In the genomic region with DNA sequence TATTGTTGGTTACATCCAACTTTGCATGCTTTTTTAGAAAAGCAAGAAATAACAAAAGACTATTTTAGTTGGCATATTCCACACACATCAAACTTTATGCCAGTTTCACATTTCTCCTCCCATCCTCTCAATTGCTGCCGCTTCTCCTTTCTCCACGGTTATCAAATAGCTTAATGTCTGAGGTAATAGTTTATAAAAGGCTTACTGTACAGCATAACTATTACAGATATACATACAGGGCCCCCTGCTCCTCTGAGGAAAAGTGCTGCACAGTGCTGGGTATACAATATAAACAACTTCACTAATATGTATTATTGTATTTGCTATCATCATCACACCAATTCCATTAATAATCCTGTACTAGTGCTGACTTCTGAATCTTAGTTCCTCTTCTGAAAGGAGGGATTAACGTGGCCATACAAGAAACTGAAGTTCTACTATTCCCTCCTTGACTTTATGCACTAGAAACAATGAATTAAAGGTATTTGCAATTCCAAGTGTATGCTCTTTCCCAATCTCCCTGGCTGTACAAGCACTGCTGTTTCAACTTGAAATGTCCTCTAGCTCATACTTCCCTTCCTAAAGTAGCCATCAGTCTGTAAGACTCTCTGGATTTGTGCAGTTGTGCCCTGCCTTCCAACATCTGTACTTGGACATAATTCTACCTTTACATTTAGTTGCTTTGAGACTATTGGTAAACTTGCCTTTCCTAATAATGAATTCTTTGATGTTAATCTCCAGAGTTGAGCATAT, we compare ENCODE assay signal across 8 cellular contexts. TPM values are rescaled to one million over a fixed set of nuclear protein-coding genes. Genes with fewer than 3 reads are reported as not detected.
A peak's percentile ranks its signal among the peaks of the same experiment; 100 is the strongest.
DNase-seq lines count a peak whose midpoint lies in the region; ATAC-seq and TF ChIP-seq lines count a peak whose summit lies in the region.

No MANE protein-coding gene starts in this region.

- DNase-seq in GM12864 (ENCODE audit: low read depth) (no peak), OCI-M1 (lab: John Stamatoyannopoulos, UW) (peak; percentile 61), esophagus squamous epithelium (lab: John Stamatoyannopoulos, UW) (no peak), gastrocnemius medialis (no peak), CD14-positive monocyte (ENCODE audit: low spot score) (no peak), GM19238 (ENCODE audit: insufficient read length, low spot score) (no peak), Calu3 (no peak)

- H3K27ac Mint-ChIP-seq in CD14-positive monocyte (no peak overlapping the region), Calu3 (ENCODE audit: unreplicated experiment) (no peak overlapping the region)

- in situ Hi-C loops in gastrocnemius medialis (cut with MboI; ENCODE audit: low sequenced_read_pairs in 4 of 4): no loop called here

- H3K36me3 ChIP-seq in esophagus squamous epithelium (peaks cover 0 to 6% (median 0%) of the 10 kb centered on the region in 3 donors), gastrocnemius medialis (no peaks in the 10 kb centered on the region)

- TF ChIP-seq CTCF in GM12864 (IDR thresholded peaks at IDR 0.05; ENCODE audit: low read depth, low read length, missing control alignments) (no peak), esophagus squamous epithelium (IDR thresholded peaks at IDR 0.05) (no peak), gastrocnemius medialis (IDR thresholded peaks at IDR 0.05 in 4 of 5, conservative IDR thresholded peaks at IDR 0.05 in 1 of 5) (no peak), CD14-positive monocyte (IDR thresholded peaks at IDR 0.05) (no peak), Calu3 (IDR thresholded peaks at IDR 0.05; ENCODE audit: unreplicated experiment) (no peak)

- no peak overlapping the region for H3K4me3 Mint-ChIP-seq in CD14-positive monocyte
- H3K4me3 Mint-ChIP-seq in Calu3 (ENCODE audit: low read depth, unreplicated experiment): no peak overlapping the region

- TF ChIP-seq POLR2A in esophagus squamous epithelium (IDR thresholded peaks at IDR 0.05): no peak
- TF ChIP-seq POLR2A in gastrocnemius medialis (IDR thresholded peaks at IDR 0.05): no peak

- H3K4me3 ChIP-seq in GM12864 (ENCODE audit: low read depth, low read length) (peak overlapping the region; percentile 92), esophagus squamous epithelium (peak overlapping the region; percentile 64 to 97 (median 90)), gastrocnemius medialis (peak overlapping the region; percentile 87 to 95 (median 92))

- CTCF ChIA-PET in Calu3 (lab: Charles Lee): interaction anchor here (0.8 to 2.8 kb wide), 3 partner anchors 21 to 130 kb away, joined by 3 to 15 read pairs (median 3); no protein-coding TSS in a partner anchor

- no peak for ATAC-seq in gastrocnemius medialis
- no peak for ATAC-seq in GM21737 (IDR thresholded peaks at IDR 0.05; ENCODE audit: unreplicated experiment)

- no TSS peak for BruUV-seq in Calu3 (replicated peaks; lab: Mats Ljungman, UMichigan)

- no peaks in the 10 kb centered on the region for H3K27me3 ChIP-seq in esophagus squamous epithelium
- H3K27me3 ChIP-seq in gastrocnemius medialis: no peaks in the 10 kb centered on the region

- 3% methylated on average over 3 of the region's 3 CpGs for WGBS in esophagus squamous epithelium, 2 donors

- peaks cover 42% of the 10 kb centered on the region for H3K4me1 Mint-ChIP-seq in CD14-positive monocyte
- peaks cover 17% of the 10 kb centered on the region for H3K4me1 Mint-ChIP-seq in Calu3 (ENCODE audit: low read depth, unreplicated experiment)

- H3K9me3 Mint-ChIP-seq in CD14-positive monocyte (no peaks in the 10 kb centered on the region), Calu3 (ENCODE audit: low read depth, unreplicated experiment) (no peaks in the 10 kb centered on the region)

- H3K4me1 ChIP-seq in esophagus squamous epithelium: peaks cover 24 to 80% (median 35%) of the 10 kb centered on the region in 3 donors
- H3K4me1 ChIP-seq in gastrocnemius medialis: peaks cover 40 to 63% of the 10 kb centered on the region in 2 donors

- H3K36me3 Mint-ChIP-seq in CD14-positive monocyte: peaks cover 1 to 15% of the 10 kb centered on the region in 2 donors
- peaks cover 5% of the 10 kb centered on the region for H3K36me3 Mint-ChIP-seq in Calu3 (ENCODE audit: insufficient read depth, unreplicated experiment)

- intact Hi-C loops in esophagus squamous epithelium (cut with DNase I): no loop called here
- intact Hi-C loops in gastrocnemius medialis (cut with DNase I; ENCODE audit: low total_unique reads): loop anchor here (10.0 kb wide), 3 partner anchors 792 to 928 kb away; a partner anchor contains a TSS
- intact Hi-C loops in CD14-positive monocyte (cut with micrococcal nuclease): no loop called here
- intact Hi-C loops in Calu3 (cut with micrococcal nuclease; ENCODE audit: unreplicated experiment): no loop called here

- H3K27ac ChIP-seq in esophagus squamous epithelium (peak overlapping the region; percentile 97 to 100 (median 99)), gastrocnemius medialis (peak overlapping the region; percentile 98 to 99 (median 99))

- no peaks in the 10 kb centered on the region for H3K27me3 Mint-ChIP-seq in CD14-positive monocyte (ENCODE audit: low read depth in 3 of 3)
- H3K27me3 Mint-ChIP-seq in Calu3 (ENCODE audit: unreplicated experiment): no peaks in the 10 kb centered on the region

- H3K9me3 ChIP-seq in esophagus squamous epithelium: no peaks in the 10 kb centered on the region
- H3K9me3 ChIP-seq in gastrocnemius medialis: no peaks in the 10 kb centered on the region

RNA-seq across cellular contexts. Expression of a gene that starts 2.5 kb away (rescaled TPM):
- 100 to 1,000 TPM; 123 to 282 (median 159) TPM for total RNA-seq in esophagus squamous epithelium
- 100 to 1,000 TPM in 3 of 4 donors, 10 to 100 TPM in 1; 82.8 to 138 (median 129) TPM for total RNA-seq in gastrocnemius medialis
- polyA plus RNA-seq in CD14-positive monocyte: 100 to 1,000 TPM; 171 to 264 TPM
- total RNA-seq in Calu3 (2022): 102 and 136 TPM in 2 replicates
